Comparison of ENCODE assay signal across 8 cellular contexts in the genomic region with DNA sequence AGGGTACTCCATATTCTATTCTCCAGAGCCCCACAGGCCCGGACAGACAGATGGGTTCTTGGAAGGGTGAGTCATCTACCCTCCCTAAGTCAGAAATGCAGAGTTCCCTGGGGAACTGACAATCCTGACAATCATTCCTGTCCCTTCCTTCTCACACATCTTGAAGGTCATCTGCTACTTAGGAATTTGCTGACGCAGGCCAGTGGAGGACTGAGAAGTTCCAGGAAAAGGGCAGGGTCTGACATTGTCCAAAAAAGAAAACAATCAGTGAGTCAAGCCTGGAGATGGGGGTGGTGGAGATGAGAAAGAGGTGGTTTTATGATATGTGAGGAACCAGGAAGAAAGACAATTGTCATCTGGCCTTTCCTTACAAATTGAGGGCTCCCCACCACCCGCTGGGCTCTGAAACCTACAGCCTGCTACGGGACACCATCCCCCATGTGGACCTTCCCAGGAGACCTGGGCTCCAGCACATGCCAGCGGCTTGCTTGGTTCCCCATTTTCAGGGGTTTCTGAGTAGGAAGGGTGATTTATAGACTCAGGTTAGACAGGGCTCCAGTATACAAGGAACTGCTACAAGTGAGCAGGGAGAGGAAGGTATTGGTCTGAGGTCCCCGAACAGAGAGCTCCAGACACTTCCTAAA. TPM values are rescaled to one million over a fixed set of nuclear protein-coding genes. Genes with fewer than 3 reads are reported as not detected.
A peak's percentile ranks its signal among the peaks of the same experiment; 100 is the strongest.
DNase-seq lines count a peak whose midpoint lies in the region; ATAC-seq and TF ChIP-seq lines count a peak whose summit lies in the region.

No MANE protein-coding gene starts in this region.

- peaks cover 5 to 38% (median 11%) of the 10 kb centered on the region in 4 donors for H3K36me3 ChIP-seq in sigmoid colon

- peak in 3 of 4 donors; percentile 33 to 84 (median 42) for TF ChIP-seq EP300 in sigmoid colon (IDR thresholded peaks at IDR 0.05)

- DNase-seq in HCEC 1CT = peak; percentile 82
- peak; percentile 92 for DNase-seq in RPMI7951 (ENCODE audit: low read depth)
- DNase-seq in fibroblast of peridontal ligament (ENCODE audit: extremely low read depth) = peak; percentile 94
- no peak for DNase-seq in sigmoid colon
- DNase-seq in activated CD4-positive, CD25-positive, alpha-beta regulatory T cell treated with anti-CD3 and anti-CD28 coated beads, Interleukin-2, amount 50 U/mL, for 72 hours = no peak
- no peak for DNase-seq in AG08396 (ENCODE audit: low spot score)
- no peak for DNase-seq in activated naive CD4-positive, alpha-beta T cell treated with Interleukin-2 at 50 U/mL for 16 hours

- no peak for TF ChIP-seq CTCF in sigmoid colon (IDR thresholded peaks at IDR 0.05)

- peak overlapping the region; percentile 59 to 80 (median 74) for H3K27ac ChIP-seq in sigmoid colon

- no peaks in the 10 kb centered on the region for H3K27me3 ChIP-seq in sigmoid colon

- no peak for TF ChIP-seq POLR2A in sigmoid colon (IDR thresholded peaks at IDR 0.05)

- no peaks in the 10 kb centered on the region for H3K9me3 ChIP-seq in sigmoid colon

- WGBS in sigmoid colon, 2 donors = 61 to 85% methylated on average over 6 of the region's 6 CpGs

- no peak overlapping the region for H3K4me3 ChIP-seq in sigmoid colon

- intact Hi-C loops in sigmoid colon (cut with DNase I) = no loop called here

- no peak for ATAC-seq in HG03095 (IDR thresholded peaks at IDR 0.05; ENCODE audit: unreplicated experiment)

- peaks cover 0 to 53% (median 48%) of the 10 kb centered on the region in 4 donors for H3K4me1 ChIP-seq in sigmoid colon

RNA-seq across cellular contexts. Expression of gene CD59, which starts 12.9 kb away (rescaled TPM):
- 118 TPM in 2 replicates for total RNA-seq in RPMI7951 (2014; rRNA removed; shearing (Covaris generic))
- total RNA-seq in sigmoid colon = 100 to 1,000 TPM; 160 to 206 (median 183) TPM
- 100 to 1,000 TPM in 1 of 3 donors, 10 to 100 TPM in 2; 54.1 to 210 (median 80.7) TPM for polyA plus RNA-seq in sigmoid colon

RNA-seq across cellular contexts. Expression of gene C11orf91, which starts 22.7 kb away (rescaled TPM):
- not detected in 2 replicates for total RNA-seq in RPMI7951 (2014; rRNA removed; shearing (Covaris generic))
- total RNA-seq in sigmoid colon = not detected
- not detected for polyA plus RNA-seq in sigmoid colon

RNA-seq across cellular contexts. Expression of gene FBXO3, which starts 51.0 kb away (rescaled TPM):
- total RNA-seq in RPMI7951 (2014; rRNA removed; shearing (Covaris generic)) = 35.7 and 41.2 TPM in 2 replicates
- 10 to 100 TPM; 36.8 to 53.5 (median 50.4) TPM for total RNA-seq in sigmoid colon
- 10 to 100 TPM; 20.2 to 34.7 (median 27.6) TPM for polyA plus RNA-seq in sigmoid colon

Comparison
In these comparisons a context has a peak if more than half of its experiments do, and no peak if none do; other contexts are left out.
1. DNase-seq: peak in HCEC 1CT (single experiment), RPMI7951 (single experiment) and fibroblast of peridontal ligament (single experiment); none in sigmoid colon (single experiment), activated CD4-positive, CD25-positive, alpha-beta regulatory T cell treated with anti-CD3 and anti-CD28 coated beads, Interleukin-2, amount 50 U/mL, for 72 hours (single experiment), AG08396 (single experiment) and activated naive CD4-positive, alpha-beta T cell treated with Interleukin-2 at 50 U/mL for 16 hours (single experiment).